In genomic region chr20:49787371-49788357, GRCh38 we compare ENCODE assay signal across 23 cellular contexts. TPM values are rescaled to one million over a fixed set of nuclear protein-coding genes. Genes with fewer than 3 reads are reported as not detected.
DNase-seq lines count a peak whose midpoint lies in the region; ATAC-seq, FAIRE-seq and TF ChIP-seq lines count a peak whose summit lies in the region.
"Had no signal": no experiment of that assay in that cellular context is flagged by ENCODE, and none has a peak within 500 bp of the region (broad histone marks: within the 10 kb centered on the region; RNA-seq: fewer than 3 reads in every experiment).

No MANE protein-coding gene starts in this region.

- no peak overlapping the region for H3K9ac ChIP-seq in HCT116 (ENCODE audit: low read length)
- H3K9ac ChIP-seq in OCI-LY3 (ENCODE audit: low read length) = peak overlapping the region; percentile 65; the same call in 1 of the 2 replicates
- H3K9ac ChIP-seq: SK-N-SH had no signal

- no peaks in the 10 kb centered on the region for H3K36me3 Mint-ChIP-seq in activated CD4-positive, alpha-beta T cell treated with anti-CD3 and anti-CD28 coated beads, Interleukin-2, amount 10 ng/mL, durations not matched to agents 24 days and 14 days (ENCODE audit: low read depth)
- H3K36me3 Mint-ChIP-seq: T-cell had no signal

- BruUV-seq in HCT116 (replicated peaks; lab: Mats Ljungman, UMichigan) = no TSS peak

- H3K4me2 ChIP-seq in A549 (no peak overlapping the region), HCT116 (ENCODE audit: low read length) (no peak overlapping the region), OCI-LY3 (ENCODE audit: low read length) (peak overlapping the region; percentile 69; the same call in 1 of the 2 replicates)
- H3K4me2 ChIP-seq: SK-N-SH had no signal

- no peaks in the 10 kb centered on the region for H3K36me3 ChIP-seq in HCT116 (ENCODE audit: control insufficient read depth in 1 of 2, insufficient read depth in 2 of 2, low read length in 2 of 2)
- H3K36me3 ChIP-seq in OCI-LY3 (replicated peaks; ENCODE audit: low read depth, low read length) = no peaks in the 10 kb centered on the region
- H3K36me3 ChIP-seq: BE2C had no signal

- no peak for TF ChIP-seq RAD21 in A549 (conservative IDR thresholded peaks at IDR 0.05 in 1 of 2, IDR thresholded peaks at IDR 0.05 in 1 of 2)
- TF ChIP-seq RAD21 in HCT116 (IDR thresholded peaks at IDR 0.05; ENCODE audit: low read depth) = no peak

- 89% methylated on average over 9 of the region's 9 CpGs for WGBS in A549 (ENCODE audit: missing lambda C conversion rate)

- H3K4me1 Mint-ChIP-seq in activated CD4-positive, alpha-beta T cell treated with anti-CD3 and anti-CD28 coated beads, Interleukin-2, amount 10 ng/mL, durations not matched to agents 24 days and 14 days = peaks cover 8% of the 10 kb centered on the region

- no peak overlapping the region for H3K27ac Mint-ChIP-seq in activated CD4-positive, alpha-beta T cell treated with anti-CD3 and anti-CD28 coated beads, Interleukin-2, amount 10 ng/mL, durations not matched to agents 24 days and 14 days
- H3K27ac Mint-ChIP-seq: CD4-positive, alpha-beta T cell; T-cell had no signal

- no peaks in the 10 kb centered on the region for H3K9me2 ChIP-seq in HCT116 (ENCODE audit: insufficient read depth)
- H3K9me2 ChIP-seq: SK-N-SH had no signal

- H4K20me1 ChIP-seq in HCT116 (ENCODE audit: insufficient read depth) (no peaks in the 10 kb centered on the region), OCI-LY3 (ENCODE audit: insufficient read depth, low read length) (no peaks in the 10 kb centered on the region)

- H3K79me2 ChIP-seq in HCT116 (ENCODE audit: insufficient read depth, low read length) (no peaks in the 10 kb centered on the region), OCI-LY3 (ENCODE audit: low read length) (no peaks in the 10 kb centered on the region)

- no peak overlapping the region for H3K4me3 Mint-ChIP-seq in activated CD4-positive, alpha-beta T cell treated with anti-CD3 and anti-CD28 coated beads, Interleukin-2, amount 10 ng/mL, durations not matched to agents 24 days and 14 days
- H3K4me3 Mint-ChIP-seq: CD4-positive, alpha-beta T cell; T-cell had no signal

- H3K27me3 Mint-ChIP-seq in activated CD4-positive, alpha-beta T cell treated with anti-CD3 and anti-CD28 coated beads, Interleukin-2, amount 10 ng/mL, durations not matched to agents 24 days and 14 days = peaks cover 11% of the 10 kb centered on the region

- no peaks in the 10 kb centered on the region for H3K9me3 Mint-ChIP-seq in activated CD4-positive, alpha-beta T cell treated with anti-CD3 and anti-CD28 coated beads, Interleukin-2, amount 10 ng/mL, durations not matched to agents 24 days and 14 days
- H3K9me3 Mint-ChIP-seq: CD4-positive, alpha-beta T cell; T-cell had no signal

- POLR2A ChIA-PET in A549 (lab: Yijun Ruan, JAX) (no interaction called here), HCT116 (lab: Charles Lee) (no interaction called here)

- RAD21 ChIA-PET in HCT116 (lab: Charles Lee; ENCODE audit: low non-redundant PET in 1 of 2, low total read pairs in 2 of 2, uncharacterized antibody in 2 of 2, unreplicated experiment in 2 of 2) = no interaction called here

- H3K27me3 ChIP-seq in HCT116 (ENCODE audit: insufficient read depth, low read length) (no peaks in the 10 kb centered on the region), OCI-LY3 (ENCODE audit: low read depth, low read length) (no peaks in the 10 kb centered on the region)
- H3K27me3 ChIP-seq: BE2C had no signal

- TF ChIP-seq POLR2A in A549 (IDR thresholded peaks at IDR 0.05; ENCODE audit: low read length) = no peak
- TF ChIP-seq POLR2A in HCT116 (IDR thresholded peaks at IDR 0.05; ENCODE audit: borderline replicate concordance, extremely low read depth, insufficient read depth, insufficient read length) = no peak

- H3K9me3 ChIP-seq in A549 (no peaks in the 10 kb centered on the region), HCT116 (ENCODE audit: control insufficient read depth in 1 of 2, insufficient read depth in 1 of 2, low read depth in 1 of 2, low read length in 2 of 2) (no peaks in the 10 kb centered on the region), OCI-LY3 (ENCODE audit: insufficient read depth, low read length) (no peaks in the 10 kb centered on the region)
- H3K9me3 ChIP-seq: BE2C, Caco-2, SK-N-SH had no signal

- CTCF ChIA-PET in A549 (lab: Yijun Ruan, JAX) = interaction anchor here (1.0 to 4.0 kb wide), 4 partner anchors 11 to 175 kb away, joined by 3 to 28 read pairs (median 8); no protein-coding TSS in a partner anchor
- CTCF ChIA-PET in HCT116 (lab: Charles Lee) = interaction anchor here (2.0 kb wide), 1 partner anchor 177 kb away, joined by 7 read pairs; no protein-coding TSS in a partner anchor

- peak overlapping the region; percentile 81 to 84 for H3K27ac ChIP-seq in A549
- H3K27ac ChIP-seq in HCT116 (ENCODE audit: low read depth, low read length) = no peak overlapping the region
- H3K27ac ChIP-seq in OCI-LY3 (ENCODE audit: low read length) = peak overlapping the region; percentile 85

- H3K4me3 ChIP-seq in A549 (no peak overlapping the region), HCT116 (replicated peaks in 1 of 2; ENCODE audit: low read depth in 1 of 2, low read length in 2 of 2) (no peak overlapping the region), OCI-LY3 (ENCODE audit: low read length) (peak overlapping the region; percentile 57; the same call in 1 of the 2 replicates)

- ATAC-seq in A549 = no peak
- no peak for ATAC-seq in HCT116
- peak; percentile 24 for ATAC-seq in esophagus mucosa
- ATAC-seq: Panc1, T-cell had no signal

- DNase-seq in A549 (ENCODE audit: low read depth in 1 of 2, low spot score in 1 of 2) = no peak
- DNase-seq in HCT116 (ENCODE audit: low read depth, low spot score) = no peak
- no peak for DNase-seq in HT-29 (ENCODE audit: low spot score)
- DNase-seq in NCI-H524 (lab: John Stamatoyannopoulos, UW) = no peak
- DNase-seq in activated CD4-positive, alpha-beta T cell treated with anti-CD3 and anti-CD28 coated beads, Interleukin-2, amount 10 ng/mL, durations not matched to agents 24 days and 14 days = no peak
- DNase-seq in NCI-H345 (lab: John Stamatoyannopoulos, UW) = no peak
- DNase-seq: BE2C; Caco-2; CD4-positive, alpha-beta T cell; DMS 273 treated with DMSO at 0.1 percent for 48 hours; KG1; NCI-H1694 treated with DMSO at 0.1 percent for 48 hours; NCI-H2081 treated with DMSO at 0.1 percent for 48 hours; NCI-H2171 treated with DMSO at 0.1 percent for 48 hours; NCI-H446; SIG-M5; SK-N-SH; T-cell had no signal

- no peak for FAIRE-seq in A549 (lab: Jason Lieb, UNC)
- FAIRE-seq: A204.1, GM12891 had no signal

- no peak for TF ChIP-seq EP300 in A549 (IDR thresholded peaks at IDR 0.05)

- no peak for TF ChIP-seq CTCF in A549 (IDR thresholded peaks at IDR 0.05)
- TF ChIP-seq CTCF in HCT116 (IDR thresholded peaks at IDR 0.05 in 2 of 3, conservative IDR thresholded peaks at IDR 0.05 in 1 of 3; ENCODE audit: borderline replicate concordance in 1 of 3, insufficient read depth in 1 of 3, low read depth in 2 of 3, low read length in 2 of 3) = no peak
- TF ChIP-seq CTCF in OCI-LY3 (IDR thresholded peaks at IDR 0.05; ENCODE audit: low read depth, low read length) = no peak

- peaks cover 47% of the 10 kb centered on the region for H3K4me1 ChIP-seq in A549
- peaks cover 0 to 14% of the 10 kb centered on the region in 2 experiments; a peak in 3 of 4 replicates for H3K4me1 ChIP-seq in HCT116 (ENCODE audit: control insufficient read depth in 1 of 2, insufficient read depth in 2 of 2, low read length in 2 of 2)
- H3K4me1 ChIP-seq in OCI-LY3 (ENCODE audit: low read length) = peaks cover 73% of the 10 kb centered on the region
- H3K4me1 ChIP-seq: BE2C had no signal

- intact Hi-C loops in HCT116 (cut with micrococcal nuclease) = loop anchor here (5.0 kb wide), 1 partner anchor 75 kb away; the partner anchor contains the start of gene B4GALT5
- intact Hi-C loops in activated CD4-positive, alpha-beta T cell treated with anti-CD3 and anti-CD28 coated beads, Interleukin-2, amount 10 ng/mL, durations not matched to agents 24 days and 14 days (cut with micrococcal nuclease) = no loop called here

- peak overlapping the region; percentile 22 for H2AFZ ChIP-seq in HCT116 (ENCODE audit: low read depth, low read length, poor library complexity, severe bottlenecking)
- no peak overlapping the region for H2AFZ ChIP-seq in OCI-LY3 (ENCODE audit: low read depth, low read length)

TF ChIP-seq in A549, 52 proteins besides CTCF, POLR2A, EP300 and RAD21 (continues in another document):
- TF ChIP-seq ELK1 (IDR thresholded peaks at IDR 0.05; ENCODE audit: low read depth, low read length) (no peak), SMC3 (IDR thresholded peaks at IDR 0.05) (no peak), HOXB13 (CRISPR knock-in tag; IDR thresholded peaks at IDR 0.05; ENCODE audit: low read depth) (no peak)

TF ChIP-seq in HCT116, 20 proteins besides CTCF, POLR2A, EP300 and RAD21 (continues in another document):
- TF ChIP-seq JUND (IDR thresholded peaks at IDR 0.05) = no peak
- no peak for TF ChIP-seq ZFX (IDR thresholded peaks at IDR 0.05)
- TF ChIP-seq, protein P1, sequence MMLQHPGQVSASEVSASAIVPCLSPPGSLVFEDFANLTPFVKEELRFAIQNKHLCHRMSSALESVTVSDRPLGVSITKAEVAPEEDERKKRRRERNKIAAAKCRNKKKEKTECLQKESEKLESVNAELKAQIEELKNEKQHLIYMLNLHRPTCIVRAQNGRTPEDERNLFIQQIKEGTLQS (IDR thresholded peaks at IDR 0.05) = no peak
- TF ChIP-seq CBX3 (IDR thresholded peaks at IDR 0.05; ENCODE audit: low read depth) = no peak
- no peak for TF ChIP-seq SIN3A (IDR thresholded peaks at IDR 0.05; ENCODE audit: low read depth)

RNA-seq across cellular contexts. Expression of gene SLC9A8, which starts 25.0 kb away (rescaled TPM):
- polyA plus RNA-seq in A549 (2011; rRNA removed) (5.0 and 7.4 TPM in 2 replicates), A549 (2017; fragmentation: RNase III; extraction: RNeasy Plus Mini Kit Qiagen cat#74134 plus additional on column Dnase treatment) (7.9 to 9.5 TPM (median 7.9 TPM) in 3 replicates)
- 3.1 and 4.3 TPM in 2 replicates for polyA plus RNA-seq in A549 (2012; cell fraction: cytosol; rRNA removed)
- 18.0 and 20.7 TPM in 2 replicates for polyA plus RNA-seq in A549 (2012; cell fraction: nucleus; rRNA removed)
- 10.9 and 20.7 TPM in 2 replicates for polyA minus RNA-seq in A549 (2011; rRNA and poly(A)+ RNA removed)
- total RNA-seq in HCT116 (2021; ENCODE audit: unreplicated experiment) (6.7 TPM), esophagus mucosa (12.0 TPM)
- 6.0 and 6.6 TPM in 2 replicates for polyA plus RNA-seq in HCT116 (2012)
- total RNA-seq in HT-29 (2014; rRNA removed; shearing (Covaris generic)) = 27.4 and 39.9 TPM in 2 replicates
- total RNA-seq in activated CD4-positive, alpha-beta T cell treated with anti-CD3 and anti-CD28 coated beads, Interleukin-2, amount 10 ng/mL, durations not matched to agents 24 days and 14 days = 15.2 and 15.7 TPM in 2 replicates
